In genomic region chr5:172918421-172919371, GRCh38 we compare ENCODE assay signal across 1 cellular context.
TF ChIP-seq lines count a peak whose summit lies in the region.

No MANE protein-coding gene starts in this region.

TF ChIP-seq in GM23338, 12 proteins besides CTCF, POLR2A, EP300 and RAD21 (continued from another document):
- TF ChIP-seq REST (IDR thresholded peaks at IDR 0.05; ENCODE audit: unreplicated experiment) (no peak), STAT1 (IDR thresholded peaks at IDR 0.05; ENCODE audit: unreplicated experiment) (no peak), POLR2AphosphoS5 (IDR thresholded peaks at IDR 0.05; ENCODE audit: low read depth) (no peak), JUNB (IDR thresholded peaks at IDR 0.05; ENCODE audit: unreplicated experiment) (no peak), ETS1 (IDR thresholded peaks at IDR 0.05) (no peak), ZNF462 (CRISPR knock-in tag; IDR thresholded peaks at IDR 0.05) (no peak), EZH2phosphoT487 (IDR thresholded peaks at IDR 0.05; ENCODE audit: unreplicated experiment) (no peak)
